Comparison of ENCODE assay signal across 8 cellular contexts in genomic region chr11:65419460-65419772, GRCh38. TPM values are rescaled to one million over a fixed set of nuclear protein-coding genes. Genes with fewer than 3 reads are reported as not detected.
DNase-seq lines count a peak whose midpoint lies in the region; ATAC-seq, FAIRE-seq and TF ChIP-seq lines count a peak whose summit lies in the region.

No MANE protein-coding gene starts in this region.

- H3K36me3 Mint-ChIP-seq in activated CD8-positive, alpha-beta memory T cell treated with anti-CD3 and anti-CD28 coated beads, Interleukin-2, amount 10 ng/mL, durations not matched to agents 7 days and 5 days: peaks cover 20% of the 10 kb centered on the region

- H3K27ac ChIP-seq in K562 (ENCODE audit: extremely low read depth, low read depth, low read length) (peak overlapping the region; percentile 98), thymus (ENCODE audit: low read depth) (peak overlapping the region; percentile 98)

- no peak; the same call in 1 of the 2 replicates for TF ChIP-seq POLR2A in K562 (conservative IDR thresholded peaks at IDR 0.05)
- no peak for TF ChIP-seq POLR2A in lower leg skin (IDR thresholded peaks at IDR 0.05)
- TF ChIP-seq POLR2A in H54 (IDR thresholded peaks at IDR 0.05; ENCODE audit: low read depth, low read length): no peak

- H3K4me3 ChIP-seq in K562 (peak overlapping the region; percentile 43), lower leg skin (ENCODE audit: low read depth, poor library complexity, severe bottlenecking) (peak overlapping the region; percentile 14), thymus (ENCODE audit: low read length) (peak overlapping the region; percentile 49)

- peak overlapping the region; percentile 91 for H3K4me2 ChIP-seq in K562 (ENCODE audit: insufficient read depth, low read length)

- FAIRE-seq in K562 (lab: Jason Lieb, UNC) (no peak), H54 (lab: Jason Lieb, UNC) (no peak)

- H3K4me1 Mint-ChIP-seq in activated CD8-positive, alpha-beta memory T cell treated with anti-CD3 and anti-CD28 coated beads, Interleukin-2, amount 10 ng/mL, durations not matched to agents 7 days and 5 days: peaks cover 53% of the 10 kb centered on the region

- in situ Hi-C loops in K562 (cut with MboI): loop anchor here (5.0 kb wide), 1 partner anchor 93 kb away; no protein-coding TSS in a partner anchor

- no peak for TF ChIP-seq EP300 in K562 (IDR thresholded peaks at IDR 0.05; ENCODE audit: low read length)

- no peak overlapping the region for H2AFZ ChIP-seq in K562 (ENCODE audit: low read depth, low read length)

- intact Hi-C loops in K562 (cut with micrococcal nuclease): no loop called here
- intact Hi-C loops in lower leg skin (cut with DNase I; ENCODE audit: low total_unique reads): loop anchor here (5.0 kb wide), 1 partner anchor 88 kb away; no protein-coding TSS in a partner anchor

- POLR2A ChIA-PET in K562 (lab: Yijun Ruan, JAX): interaction anchor here (0.6 to 17.3 kb wide), 16 partner anchors 8 to 542 kb away, joined by 3 to 1349 read pairs (median 6); partner anchors contain the start of genes FRMD8, MALAT1 and SLC25A45

- DNase-seq in activated CD8-positive, alpha-beta memory T cell treated with anti-CD3 and anti-CD28 coated beads, Interleukin-2, amount 10 ng/mL, durations not matched to agents 7 days and 5 days: no peak
- DNase-seq in activated CD8-positive, alpha-beta memory T cell treated with anti-CD3 and anti-CD28 coated beads, Interleukin-2, amount 50 U/mL, for 4 hours: no peak
- DNase-seq in K562 (ENCODE audit: extremely low read depth in 1 of 4, low spot score in 3 of 4): no peak
- peak in 1 of 2 donors; percentile 90 for DNase-seq in lower leg skin (ENCODE audit: low spot score in 2 of 2)
- no peak for DNase-seq in NCI-H82 treated with DMSO at 0.1 percent for 48 hours (lab: John Stamatoyannopoulos, UW; ENCODE audit: unreplicated experiment)
- DNase-seq in H54 (ENCODE audit: insufficient read length, low spot score): no peak
- no peak for DNase-seq in activated CD4-positive, CD25-positive, alpha-beta regulatory T cell treated with anti-CD3 and anti-CD28 coated beads, Interleukin-2, amount 50 U/mL, for 72 hours

- 12% methylated on average over 7 of the region's 7 CpGs for WGBS in K562 (ENCODE audit: insufficient coverage, low coverage, missing lambda C conversion rate)
- WGBS in lower leg skin, 2 donors: 12 to 21% methylated on average over 7 of the region's 7 CpGs
- WGBS in thymus: 51% methylated on average over 7 of the region's 7 CpGs

- peaks cover 51 to 75% of the 10 kb centered on the region in 2 experiments for H3K4me1 ChIP-seq in K562 (replicated peaks in 1 of 2; ENCODE audit: control insufficient read depth in 2 of 2, insufficient read depth in 2 of 2, low read length in 2 of 2)
- H3K4me1 ChIP-seq in thymus (ENCODE audit: control insufficient read depth, insufficient read depth, low read length): peaks cover 45% of the 10 kb centered on the region

- no peak for TF ChIP-seq RAD21 in K562 (CRISPR knock-in tag; conservative IDR thresholded peaks at IDR 0.05 in 1 of 2, IDR thresholded peaks at IDR 0.05 in 1 of 2)

- BruUV-seq in K562 (replicated peaks; lab: Mats Ljungman, UMichigan): no TSS peak

- no peaks in the 10 kb centered on the region for H3K9me3 Mint-ChIP-seq in activated CD8-positive, alpha-beta memory T cell treated with anti-CD3 and anti-CD28 coated beads, Interleukin-2, amount 10 ng/mL, durations not matched to agents 7 days and 5 days (ENCODE audit: low read depth)

- peak overlapping the region; percentile 94 for H3K4me3 Mint-ChIP-seq in activated CD8-positive, alpha-beta memory T cell treated with anti-CD3 and anti-CD28 coated beads, Interleukin-2, amount 10 ng/mL, durations not matched to agents 7 days and 5 days

- TF ChIP-seq CTCF in K562 (IDR thresholded peaks at IDR 0.05 in 2 of 3, conservative IDR thresholded peaks at IDR 0.05 in 1 of 3; ENCODE audit: insufficient read depth in 2 of 3, low read depth in 1 of 3, low read length in 3 of 3): no peak
- TF ChIP-seq CTCF in lower leg skin (IDR thresholded peaks at IDR 0.05): no peak

- peak overlapping the region; percentile 98 for H3K27ac Mint-ChIP-seq in activated CD8-positive, alpha-beta memory T cell treated with anti-CD3 and anti-CD28 coated beads, Interleukin-2, amount 10 ng/mL, durations not matched to agents 7 days and 5 days

- CTCF ChIA-PET in activated CD8-positive, alpha-beta memory T cell treated with anti-CD3 and anti-CD28 coated beads, Interleukin-2, amount 10 ng/mL, durations not matched to agents 7 days and 5 days (lab: Charles Lee): interaction anchor here (0.9 to 16.5 kb wide), 10 partner anchors 13 to 169 kb away, joined by 3 to 489 read pairs (median 4); partner anchors contain the start of gene MALAT1
- CTCF ChIA-PET in K562 (lab: Yijun Ruan, JAX; ENCODE audit: low intra/inter-chr PET ratio): no interaction called here

- H3K9ac ChIP-seq in K562 (ENCODE audit: insufficient read depth in 1 of 2, low read depth in 2 of 2, low read length in 2 of 2): peak overlapping the region; percentile 88 to 98

- no peaks in the 10 kb centered on the region for H3K27me3 ChIP-seq in K562 (ENCODE audit: control insufficient read depth in 2 of 2, insufficient read depth in 2 of 2, low read length in 2 of 2)
- H3K27me3 ChIP-seq in thymus (ENCODE audit: control insufficient read depth, insufficient read depth): no peaks in the 10 kb centered on the region

- no peak for ATAC-seq in activated CD8-positive, alpha-beta memory T cell treated with anti-CD3 and anti-CD28 coated beads, Interleukin-2, amount 10 ng/mL, durations not matched to agents 7 days and 5 days
- ATAC-seq in K562: no peak

- no peaks in the 10 kb centered on the region for H3K9me1 ChIP-seq in K562 (ENCODE audit: control insufficient read depth, insufficient read depth, low read length)

- H3K36me3 ChIP-seq in K562 (ENCODE audit: control insufficient read depth, insufficient read depth, low read length) (peaks cover 17% of the 10 kb centered on the region), thymus (ENCODE audit: control insufficient read depth, insufficient read depth) (peaks cover 4% of the 10 kb centered on the region)

- peaks cover 78% of the 10 kb centered on the region for H3K79me2 ChIP-seq in K562 (ENCODE audit: control insufficient read depth, insufficient read depth, low read length)

- H3K9me3 ChIP-seq in K562 (replicated peaks; ENCODE audit: control insufficient read depth, insufficient read depth, low read depth, low read length) (no peaks in the 10 kb centered on the region), thymus (ENCODE audit: control insufficient read depth) (peaks cover 2% of the 10 kb centered on the region)

- peaks cover 2% of the 10 kb centered on the region for H3K27me3 Mint-ChIP-seq in activated CD8-positive, alpha-beta memory T cell treated with anti-CD3 and anti-CD28 coated beads, Interleukin-2, amount 10 ng/mL, durations not matched to agents 7 days and 5 days

- H4K20me1 ChIP-seq in K562 (replicated peaks; ENCODE audit: control insufficient read depth, insufficient read depth, low read length): peaks cover 17% of the 10 kb centered on the region

RNA-seq across cellular contexts. Expression of gene NEAT1, which starts 3.2 kb away (rescaled TPM):
- total RNA-seq in activated CD8-positive, alpha-beta memory T cell treated with anti-CD3 and anti-CD28 coated beads, Interleukin-2, amount 10 ng/mL, durations not matched to agents 7 days and 5 days: 100 to 1,000 TPM; 525 to 618 TPM
- total RNA-seq in K562 (2011; cell fraction: chromatin; rRNA removed; ENCODE audit: low replicate concordance): 684 and 1,510 TPM in 2 replicates
- total RNA-seq in K562 (2011; cell fraction: nucleolus; rRNA removed): 291 and 321 TPM in 2 replicates
- 737 and 1,283 TPM in 2 replicates for total RNA-seq in K562 (2011; cell fraction: nucleoplasm; rRNA removed)
- total RNA-seq in K562 (2014; rRNA removed) (15.2 and 20.1 TPM in 2 replicates), K562 (2014; rRNA removed; fragmentation: Illumina TruSeq; extraction: Trizol) (62.8 and 76.9 TPM in 2 replicates), K562 (2015; rRNA removed; fragmentation: Illumina TruSeq; extraction: Trizol) (26.3 and 31.5 TPM in 2 replicates), K562 (2021) (129 and 208 TPM in 2 replicates), lower leg skin (100 to 1,000 TPM; 147 to 645 (median 301) TPM)
- polyA plus RNA-seq in K562 (2011; rRNA removed) (56.2 and 171 TPM in 2 replicates), K562 (2014; fragmentation: Illumina TruSeq; extraction: Trizol) (137 and 146 TPM in 2 replicates), K562 (2014; fragmentation: Nextera tagmentation; extraction: Ambion mirVana) (10 to 100 TPM; 22.8 to 30.1 TPM), K562 (2014; rRNA removed) (382 and 389 TPM in 2 replicates), thymus (3,325 TPM)
- 45.5 and 49.2 TPM in 2 replicates for polyA plus RNA-seq in K562 (2011; cell fraction: cytosol; rRNA removed)
- polyA plus RNA-seq in K562 (2011; cell fraction: nucleus; rRNA removed): 234 and 651 TPM in 2 replicates
- polyA plus RNA-seq in K562 (2012): 312 and 328 TPM in 2 replicates
- 92.6 and 137 TPM in 2 replicates for polyA minus RNA-seq in K562 (2011; rRNA and poly(A)+ RNA removed)
- 19.9 and 35.6 TPM in 2 replicates for polyA minus RNA-seq in K562 (2011; cell fraction: cytosol; rRNA and poly(A)+ RNA removed)
- 168 and 220 TPM in 2 replicates for polyA minus RNA-seq in K562 (2011; cell fraction: nucleus; rRNA and poly(A)+ RNA removed)

RNA-seq across cellular contexts. Expression of gene FRMD8, which starts 33.0 kb away (rescaled TPM):
- 10 to 100 TPM; 52.0 to 56.7 TPM for total RNA-seq in activated CD8-positive, alpha-beta memory T cell treated with anti-CD3 and anti-CD28 coated beads, Interleukin-2, amount 10 ng/mL, durations not matched to agents 7 days and 5 days
- 28.5 and 83.6 TPM in 2 replicates for total RNA-seq in K562 (2011; cell fraction: chromatin; rRNA removed; ENCODE audit: low replicate concordance)
- 89.6 and 96.9 TPM in 2 replicates for total RNA-seq in K562 (2011; cell fraction: nucleolus; rRNA removed)
- 32.8 and 36.5 TPM in 2 replicates for total RNA-seq in K562 (2011; cell fraction: nucleoplasm; rRNA removed)
- total RNA-seq in K562 (2014; rRNA removed): 34.6 and 46.5 TPM in 2 replicates
- 6.2 and 8.6 TPM in 2 replicates for total RNA-seq in K562 (2014; rRNA removed; fragmentation: Illumina TruSeq; extraction: Trizol)
- 15.0 and 15.8 TPM in 2 replicates for total RNA-seq in K562 (2015; rRNA removed; fragmentation: Illumina TruSeq; extraction: Trizol)
- total RNA-seq in K562 (2021): 44.2 and 54.5 TPM in 2 replicates
- 16.0 and 19.9 TPM in 2 replicates for polyA plus RNA-seq in K562 (2011; rRNA removed)
- polyA plus RNA-seq in K562 (2011; cell fraction: cytosol; rRNA removed): 24.0 and 43.0 TPM in 2 replicates
- polyA plus RNA-seq in K562 (2011; cell fraction: nucleus; rRNA removed): 25.1 and 46.6 TPM in 2 replicates
- polyA plus RNA-seq in K562 (2012): 21.4 and 22.5 TPM in 2 replicates
- polyA plus RNA-seq in K562 (2014; fragmentation: Illumina TruSeq; extraction: Trizol): 12.0 and 19.4 TPM in 2 replicates
- polyA plus RNA-seq in K562 (2014; fragmentation: Nextera tagmentation; extraction: Ambion mirVana): 1 to 10 TPM; 4.5 to 5.0 TPM
- polyA plus RNA-seq in K562 (2014; rRNA removed): 33.4 and 41.7 TPM in 2 replicates
- 8.4 and 13.5 TPM in 2 replicates for polyA minus RNA-seq in K562 (2011; rRNA and poly(A)+ RNA removed)
- 21.0 and 21.1 TPM in 2 replicates for polyA minus RNA-seq in K562 (2011; cell fraction: cytosol; rRNA and poly(A)+ RNA removed)
- polyA minus RNA-seq in K562 (2011; cell fraction: nucleus; rRNA and poly(A)+ RNA removed): 28.1 and 34.6 TPM in 2 replicates
- total RNA-seq in lower leg skin: 100 to 1,000 TPM in 2 of 4 donors, 10 to 100 TPM in 2; 81.8 to 135 (median 112) TPM
- 21.4 TPM for polyA plus RNA-seq in thymus

RNA-seq across cellular contexts. Expression of gene SLC25A45, which starts 37.0 kb away (rescaled TPM):
- total RNA-seq in activated CD8-positive, alpha-beta memory T cell treated with anti-CD3 and anti-CD28 coated beads, Interleukin-2, amount 10 ng/mL, durations not matched to agents 7 days and 5 days: 10 to 100 TPM; 19.4 to 25.1 TPM
- total RNA-seq in K562 (2011; cell fraction: chromatin; rRNA removed; ENCODE audit: low replicate concordance): 2.5 and 2.9 TPM in 2 replicates
- total RNA-seq in K562 (2011; cell fraction: nucleolus; rRNA removed): 2.7 and 3.6 TPM in 2 replicates
- 2.3 and 2.7 TPM in 2 replicates for total RNA-seq in K562 (2011; cell fraction: nucleoplasm; rRNA removed)
- total RNA-seq in K562 (2014; rRNA removed) (0.82 and 2.3 TPM in 2 replicates), K562 (2014; rRNA removed; fragmentation: Illumina TruSeq; extraction: Trizol) (0.55 and 0.57 TPM in 2 replicates), K562 (2015; rRNA removed; fragmentation: Illumina TruSeq; extraction: Trizol) (0.40 and 0.45 TPM in 2 replicates), K562 (2021) (0.92 and 2.2 TPM in 2 replicates), lower leg skin (1 to 10 TPM; 1.8 to 8.0 (median 5.3) TPM)
- polyA plus RNA-seq in K562 (2011; rRNA removed) (0.61 and 0.81 TPM in 2 replicates), K562 (2014; fragmentation: Illumina TruSeq; extraction: Trizol) (0.51 and 0.68 TPM in 2 replicates), K562 (2014; fragmentation: Nextera tagmentation; extraction: Ambion mirVana) (under 1 TPM; 0.15 to 0.34 TPM), K562 (2014; rRNA removed) (0.93 and 1.1 TPM in 2 replicates), thymus (35.3 TPM)
- polyA plus RNA-seq in K562 (2011; cell fraction: cytosol; rRNA removed): 0.49 and 0.85 TPM in 2 replicates
- 1.2 and 3.9 TPM in 2 replicates for polyA plus RNA-seq in K562 (2011; cell fraction: nucleus; rRNA removed)
- polyA plus RNA-seq in K562 (2012): 1.3 and 1.4 TPM in 2 replicates
- 0.35 and 0.42 TPM in 2 replicates for polyA minus RNA-seq in K562 (2011; rRNA and poly(A)+ RNA removed)
- 0.76 and 0.91 TPM in 2 replicates for polyA minus RNA-seq in K562 (2011; cell fraction: cytosol; rRNA and poly(A)+ RNA removed)
- 0.40 and 0.56 TPM in 2 replicates for polyA minus RNA-seq in K562 (2011; cell fraction: nucleus; rRNA and poly(A)+ RNA removed)
